Comparison of ENCODE assay signal across 22 cellular contexts in the genomic region with DNA sequence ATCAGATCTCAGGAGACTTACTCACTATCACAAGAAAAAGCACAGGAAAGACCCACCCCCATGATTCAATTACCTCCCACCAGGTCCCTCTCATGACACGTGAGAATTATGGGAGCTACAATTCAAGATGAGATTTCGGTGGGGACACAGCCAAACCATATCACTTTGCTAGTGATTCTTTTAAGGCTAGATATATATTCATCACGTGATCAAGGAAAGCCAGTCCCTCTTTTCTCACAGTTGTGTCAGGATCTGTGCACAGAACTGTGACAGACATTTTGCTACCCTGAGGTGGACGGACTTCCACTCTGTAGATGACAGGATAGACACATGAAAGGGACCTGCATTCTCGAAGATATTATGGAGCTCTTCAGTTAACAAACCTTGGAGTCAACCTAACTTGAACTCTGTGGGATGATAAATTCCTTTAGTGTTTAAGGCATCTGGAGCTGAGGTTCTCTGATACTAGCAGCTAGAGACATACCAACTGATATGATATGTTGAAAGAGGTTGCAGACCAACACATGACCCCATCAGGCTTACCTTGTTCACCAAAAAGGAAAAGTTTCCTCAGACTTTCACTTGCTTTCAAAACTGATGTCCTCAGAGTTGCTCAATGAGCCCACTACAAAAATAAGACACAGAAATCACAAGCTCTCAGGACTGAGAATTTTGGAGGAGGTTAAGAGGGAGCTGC.
DNase-seq lines count a peak whose midpoint lies in the region; ATAC-seq and TF ChIP-seq lines count a peak whose summit lies in the region.
"Had no signal": no experiment of that assay in that cellular context is flagged by ENCODE, and none has a peak within 500 bp of the region (broad histone marks: within the 10 kb centered on the region; RNA-seq: fewer than 3 reads in every experiment).

No MANE protein-coding gene starts in this region.

- H3K4me3 ChIP-seq in hepatocyte = no peak overlapping the region
- H3K4me3 ChIP-seq: body of pancreas, coronary artery, PC-9, SJSA1, upper lobe of left lung had no signal

- WGBS in hepatocyte (ENCODE audit: low lambda C conversion rate, missing lambda C conversion rate) = 84% methylated on average over 5 of the region's 5 CpGs

- H3K9me2 ChIP-seq in hepatocyte (replicated peaks; ENCODE audit: insufficient read depth) = no peaks in the 10 kb centered on the region

- no peak overlapping the region for H3K27ac ChIP-seq in hepatocyte
- H3K27ac ChIP-seq: body of pancreas, coronary artery, PC-9, SJSA1, upper lobe of left lung had no signal

- no peak for ATAC-seq in HG03095 (IDR thresholded peaks at IDR 0.05; ENCODE audit: unreplicated experiment)
- ATAC-seq: body of pancreas; CD8-positive, alpha-beta T cell had no signal

- no peaks in the 10 kb centered on the region for H3K79me2 ChIP-seq in hepatocyte

- no peak overlapping the region for H2AFZ ChIP-seq in hepatocyte
- H2AFZ ChIP-seq: PC-9 had no signal

- no peaks in the 10 kb centered on the region for H3K4me1 ChIP-seq in hepatocyte (ENCODE audit: insufficient read depth)
- H3K4me1 ChIP-seq: body of pancreas, SJSA1, upper lobe of left lung had no signal

- H3K36me3 Mint-ChIP-seq in HFFc6 (ENCODE audit: low read depth) = no peaks in the 10 kb centered on the region
- H3K36me3 Mint-ChIP-seq: activated CD4-positive, alpha-beta memory T cell treated with anti-CD3 and anti-CD28 coated beads for 36 hours; CD8-positive, alpha-beta T cell had no signal

- no peak overlapping the region for H3K4me2 ChIP-seq in hepatocyte
- H3K4me2 ChIP-seq: PC-9 had no signal

- no peak overlapping the region for H3K4me3 Mint-ChIP-seq in HFFc6
- H3K4me3 Mint-ChIP-seq: activated CD4-positive, alpha-beta memory T cell treated with anti-CD3 and anti-CD28 coated beads for 36 hours; CD8-positive, alpha-beta T cell had no signal

- no peaks in the 10 kb centered on the region for H4K20me1 ChIP-seq in hepatocyte (ENCODE audit: insufficient read depth, poor library complexity, severe bottlenecking)

- no peaks in the 10 kb centered on the region for H3K27me3 ChIP-seq in hepatocyte
- H3K27me3 ChIP-seq: body of pancreas, SJSA1, upper lobe of left lung had no signal

- peaks cover 3% of the 10 kb centered on the region; the same call in 1 of the 2 replicates for H3K27me3 Mint-ChIP-seq in HFFc6 (ENCODE audit: insufficient read depth)

- H3K27ac Mint-ChIP-seq in HFFc6 = no peak overlapping the region
- H3K27ac Mint-ChIP-seq: activated CD4-positive, alpha-beta memory T cell treated with anti-CD3 and anti-CD28 coated beads for 36 hours; CD8-positive, alpha-beta T cell had no signal

- peak; percentile 35 to 45 for DNase-seq in AML-193 (lab: John Stamatoyannopoulos, UW)
- DNase-seq in HFFc6 = peak; percentile 8
- peak; percentile 97 for DNase-seq in amniotic epithelial cell (ENCODE audit: low read depth)
- DNase-seq in hepatocyte (ENCODE audit: low spot score) = peak; percentile 9
- no peak for DNase-seq in islet precursor cell
- no peak for DNase-seq in medulla oblongata (ENCODE audit: extremely low spot score)
- DNase-seq in amniotic stem cell (lab: John Stamatoyannopoulos, UW) = no peak
- DNase-seq: activated CD4-positive, alpha-beta memory T cell treated with anti-CD3 and anti-CD28 coated beads for 36 hours; activated naive CD4-positive, alpha-beta T cell treated with Interleukin-2 at 50 U/mL for 16 hours; activated T-cell treated with anti-CD3 and anti-CD28 coated beads, Interleukin-2, amount 50 U/mL, for 1 hour; body of pancreas; CD8-positive, alpha-beta T cell; GOT3; NCI-H1436 treated with DMSO at 0.1 percent for 48 hours; NCI-H748 treated with DMSO at 0.1 percent for 48 hours; nucleus accumbens; PC-9; stimulated activated CD4-positive, alpha-beta T cell treated with anti-CD3 and anti-CD28 coated beads, Interleukin-12 subunit alpha, Interleukin-12 subunit beta, amount 100 ng/mL, for 4 hours; upper lobe of left lung had no signal

- peaks cover 30% of the 10 kb centered on the region for H3K4me1 Mint-ChIP-seq in HFFc6 (ENCODE audit: low read depth)

- TF ChIP-seq CTCF in HFFc6 (IDR thresholded peaks at IDR 0.05) = no peak
- no peak for TF ChIP-seq CTCF in hepatocyte (IDR thresholded peaks at IDR 0.05; ENCODE audit: poor library complexity)

- H3K36me3 ChIP-seq in hepatocyte (replicated peaks; ENCODE audit: insufficient read depth, low read depth) = no peaks in the 10 kb centered on the region
- H3K36me3 ChIP-seq: SJSA1, upper lobe of left lung had no signal

- no peaks in the 10 kb centered on the region for H3K9me3 Mint-ChIP-seq in HFFc6
- H3K9me3 Mint-ChIP-seq: activated CD4-positive, alpha-beta memory T cell treated with anti-CD3 and anti-CD28 coated beads for 36 hours had no signal

- H3K9me3 ChIP-seq in hepatocyte (ENCODE audit: low read depth) = no peaks in the 10 kb centered on the region
- H3K9me3 ChIP-seq: body of pancreas, SJSA1, upper lobe of left lung had no signal

Comparison
In these comparisons a context has a peak if more than half of its experiments do, and no peak if none do; other contexts are left out.
1. DNase-seq: peak in AML-193 (2 of 2), HFFc6 (single experiment), amniotic epithelial cell (single experiment) and hepatocyte (single experiment); none in islet precursor cell (single experiment), medulla oblongata (single experiment) and amniotic stem cell (single experiment).